8 cellular contexts compared by ENCODE assay signal in genomic region chr17:81345211-81346089, GRCh38. TPM values are rescaled to one million over a fixed set of nuclear protein-coding genes. Genes with fewer than 3 reads are reported as not detected.
DNase-seq lines count a peak whose midpoint lies in the region; ATAC-seq, FAIRE-seq and TF ChIP-seq lines count a peak whose summit lies in the region.

No MANE protein-coding gene starts in this region.

- DNase-seq in GF-D8 (lab: John Stamatoyannopoulos, UW) (peak; percentile 44), LHCN-M2 (ENCODE audit: low read depth) (peak; percentile 88), SK-MEL-5 (ENCODE audit: low read depth, low spot score) (peak; percentile 88), astrocyte of the hippocampus (ENCODE audit: low read depth, low spot score) (peak; percentile 93), hepatic stellate cell (ENCODE audit: low spot score) (peak; percentile 93), putamen (ENCODE audit: low spot score) (peak; percentile 58), D721Med (ENCODE audit: insufficient read length, low spot score) (no peak)

- no peak for TF ChIP-seq CTCF in D721Med (IDR thresholded peaks at IDR 0.05; ENCODE audit: insufficient read depth, missing control alignments)

- ATAC-seq in GM21786 (IDR thresholded peaks at IDR 0.05; ENCODE audit: unreplicated experiment) = peak; percentile 51

- no peak for FAIRE-seq in D721Med (lab: Jason Lieb, UNC)

- in situ Hi-C loops in SK-MEL-5 (cut with HindIII; ENCODE audit: low pct_unique_long_range_greater_than_20kb, low sequenced_read_pairs) = no loop called here

RNA-seq across cellular contexts. Expression of gene BAHCC1, which starts 49.8 kb away (rescaled TPM):
- 4.9 and 6.6 TPM in 2 replicates for total RNA-seq in LHCN-M2 (2014; rRNA removed)
- polyA plus RNA-seq in LHCN-M2 (2012) = 3.6 TPM
- total RNA-seq in SK-MEL-5 (2014; rRNA removed; shearing (Covaris generic)) = 15.4 and 19.1 TPM in 2 replicates
- polyA plus RNA-seq in SK-MEL-5 (2015; cell fraction: cytosol; rRNA removed) = 64.9 and 83.0 TPM in 2 replicates
- polyA plus RNA-seq in SK-MEL-5 (2015; cell fraction: nucleus; rRNA removed) = 202 and 203 TPM in 2 replicates

RNA-seq across cellular contexts. Expression of gene SLC38A10, which starts 50.3 kb away (rescaled TPM):
- 81.5 and 86.4 TPM in 2 replicates for total RNA-seq in LHCN-M2 (2014; rRNA removed)
- 40.5 TPM for polyA plus RNA-seq in LHCN-M2 (2012)
- total RNA-seq in SK-MEL-5 (2014; rRNA removed; shearing (Covaris generic)) = 185 and 189 TPM in 2 replicates
- polyA plus RNA-seq in SK-MEL-5 (2015; cell fraction: cytosol; rRNA removed) = 304 and 381 TPM in 2 replicates
- polyA plus RNA-seq in SK-MEL-5 (2015; cell fraction: nucleus; rRNA removed) = 306 and 317 TPM in 2 replicates
